Comparison of ENCODE assay signal across 8 cellular contexts in genomic region chr1:176208034-176208433, GRCh38. TPM values are rescaled to one million over a fixed set of nuclear protein-coding genes. Genes with fewer than 3 reads are reported as not detected.
DNase-seq lines count a peak whose midpoint lies in the region; ATAC-seq, FAIRE-seq and TF ChIP-seq lines count a peak whose summit lies in the region.

No MANE protein-coding gene starts in this region.

- H3K4me3 Mint-ChIP-seq in GM23338, result peak overlapping the region; percentile 93
- peak overlapping the region; percentile 95 to 98 (median 97) for H3K4me3 Mint-ChIP-seq in T-cell

- H3K4me1 Mint-ChIP-seq in GM23338 (peaks cover 25% of the 10 kb centered on the region), T-cell (peaks cover 42 to 45% (median 42%) of the 10 kb centered on the region in 3 donors)

- H3F3A ChIP-seq in GM23338 (replicated peaks; ENCODE audit: low read depth), result no peaks in the 10 kb centered on the region

- H3K9me2 ChIP-seq in GM23338 (ENCODE audit: insufficient read depth), result no peaks in the 10 kb centered on the region

- H3K27me3 Mint-ChIP-seq in GM23338 (ENCODE audit: insufficient read depth, low read depth, poor library complexity) (peaks cover 5% of the 10 kb centered on the region), T-cell (no peaks in the 10 kb centered on the region)

- H3K4me3 ChIP-seq in GM23338 (peak overlapping the region; percentile 80), fibroblast of villous mesenchyme (ENCODE audit: low read depth, low read length) (peak overlapping the region; percentile 84), skeletal muscle cell (ENCODE audit: low read depth, low read length) (peak overlapping the region; percentile 84)

- H3K4me2 ChIP-seq in GM23338, result peak overlapping the region; percentile 77

- peaks cover 40% of the 10 kb centered on the region for H3K79me2 ChIP-seq in GM23338 (replicated peaks; ENCODE audit: insufficient read depth)

- DNase-seq in GM23338 (ENCODE audit: low spot score) (peak; percentile 20), T-cell (peak in 1 of 34 experiments; percentile 2), fibroblast of villous mesenchyme (ENCODE audit: low read depth) (no peak), skeletal muscle cell (ENCODE audit: low read depth) (no peak), DMS 273 treated with DMSO at 0.1 percent for 48 hours (lab: John Stamatoyannopoulos, UW) (no peak), HTR-8/SVneo (ENCODE audit: insufficient read length, low spot score) (no peak)
- no peak for DNase-seq in stimulated activated naive CD4-positive, alpha-beta T cell (lab: John Stamatoyannopoulos, UW)

- H3K27ac Mint-ChIP-seq in GM23338 (peak overlapping the region; percentile 97), T-cell (peak overlapping the region; percentile 99 to 100)

- H3K9me3 Mint-ChIP-seq in GM23338, result no peaks in the 10 kb centered on the region; the same call in 2 of the 3 replicates
- H3K9me3 Mint-ChIP-seq in T-cell, result no peaks in the 10 kb centered on the region

- FAIRE-seq in HTR-8/SVneo (lab: Jason Lieb, UNC), result no peak

- H4K20me1 ChIP-seq in GM23338 (replicated peaks; ENCODE audit: insufficient read depth), result peaks cover 22% of the 10 kb centered on the region

- H3K27me3 ChIP-seq in GM23338 (ENCODE audit: insufficient read depth), result no peaks in the 10 kb centered on the region

- peaks cover 3% of the 10 kb centered on the region for H3K36me3 Mint-ChIP-seq in GM23338 (ENCODE audit: low read depth)
- H3K36me3 Mint-ChIP-seq in T-cell, result peaks cover 6% of the 10 kb centered on the region

- POLR2A ChIA-PET in T-cell (lab: Charles Lee), result interaction anchor here (0.5 to 1.0 kb wide), 4 partner anchors 15 to 1185 kb away, joined by 3 to 6 read pairs (median 4); partner anchors contain the start of gene MRPS14 (in 1 of the 2)

- no peak for TF ChIP-seq CTCF in GM23338 (conservative IDR thresholded peaks at IDR 0.05; ENCODE audit: low read depth in 2 of 2)
- TF ChIP-seq CTCF in fibroblast of villous mesenchyme (IDR thresholded peaks at IDR 0.05; ENCODE audit: insufficient read depth, low read depth, low read length), result no peak

- peaks cover 24% of the 10 kb centered on the region for H3K4me1 ChIP-seq in GM23338 (ENCODE audit: insufficient read depth)

- peak overlapping the region; percentile 65 for H3K27ac ChIP-seq in GM23338 (ENCODE audit: low read depth)

- H3K36me3 ChIP-seq in GM23338 (ENCODE audit: insufficient read depth), result no peaks in the 10 kb centered on the region

- ATAC-seq in GM23338 (no peak), T-cell (replicated peaks in 1 of 4) (no peak), GM18517 (IDR thresholded peaks at IDR 0.05; ENCODE audit: unreplicated experiment) (no peak)

- CTCF ChIA-PET in T-cell (lab: Charles Lee), result interaction anchor here in 1 of 2 donors (0.7 kb wide), 1 partner anchor 69 kb away, joined by 3 read pairs; no protein-coding TSS in a partner anchor

- H2AFZ ChIP-seq in GM23338, result peak overlapping the region; percentile 48; the same call in 1 of the 2 replicates

TF ChIP-seq in GM23338, 12 proteins besides CTCF, POLR2A, EP300 and RAD21 (continues in another document):
- TF ChIP-seq, protein P1, sequence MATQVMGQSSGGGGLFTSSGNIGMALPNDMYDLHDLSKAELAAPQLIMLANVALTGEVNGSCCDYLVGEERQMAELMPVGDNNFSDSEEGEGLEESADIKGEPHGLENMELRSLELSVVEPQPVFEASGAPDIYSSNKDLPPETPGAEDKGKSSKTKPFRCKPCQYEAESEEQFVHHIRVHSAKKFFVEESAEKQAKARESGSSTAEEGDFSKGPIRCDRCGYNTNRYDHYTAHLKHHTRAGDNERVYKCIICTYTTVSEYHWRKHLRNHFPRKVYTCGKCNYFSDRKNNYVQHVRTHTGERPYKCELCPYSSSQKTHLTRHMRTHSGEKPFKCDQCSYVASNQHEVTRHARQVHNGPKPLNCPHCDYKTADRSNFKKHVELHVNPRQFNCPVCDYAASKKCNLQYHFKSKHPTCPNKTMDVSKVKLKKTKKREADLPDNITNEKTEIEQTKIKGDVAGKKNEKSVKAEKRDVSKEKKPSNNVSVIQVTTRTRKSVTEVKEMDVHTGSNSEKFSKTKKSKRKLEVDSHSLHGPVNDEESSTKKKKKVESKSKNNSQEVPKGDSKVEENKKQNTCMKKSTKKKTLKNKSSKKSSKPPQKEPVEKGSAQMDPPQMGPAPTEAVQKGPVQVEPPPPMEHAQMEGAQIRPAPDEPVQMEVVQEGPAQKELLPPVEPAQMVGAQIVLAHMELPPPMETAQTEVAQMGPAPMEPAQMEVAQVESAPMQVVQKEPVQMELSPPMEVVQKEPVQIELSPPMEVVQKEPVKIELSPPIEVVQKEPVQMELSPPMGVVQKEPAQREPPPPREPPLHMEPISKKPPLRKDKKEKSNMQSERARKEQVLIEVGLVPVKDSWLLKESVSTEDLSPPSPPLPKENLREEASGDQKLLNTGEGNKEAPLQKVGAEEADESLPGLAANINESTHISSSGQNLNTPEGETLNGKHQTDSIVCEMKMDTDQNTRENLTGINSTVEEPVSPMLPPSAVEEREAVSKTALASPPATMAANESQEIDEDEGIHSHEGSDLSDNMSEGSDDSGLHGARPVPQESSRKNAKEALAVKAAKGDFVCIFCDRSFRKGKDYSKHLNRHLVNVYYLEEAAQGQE (IDR thresholded peaks at IDR 0.05; ENCODE audit: unreplicated experiment), result no peak
- no peak for TF ChIP-seq NANOG (IDR thresholded peaks at IDR 0.05; ENCODE audit: borderline replicate concordance)
- TF ChIP-seq EZH2phosphoT487 (IDR thresholded peaks at IDR 0.05; ENCODE audit: unreplicated experiment), result no peak
- TF ChIP-seq POLR2AphosphoS5 (IDR thresholded peaks at IDR 0.05; ENCODE audit: low read depth), result no peak
- TF ChIP-seq EZH2 (IDR thresholded peaks at IDR 0.05; ENCODE audit: low read depth, unreplicated experiment), result no peak
- no peak for TF ChIP-seq ZNF114 (CRISPR knock-in tag; IDR thresholded peaks at IDR 0.05)
- no peak for TF ChIP-seq STAT1 (IDR thresholded peaks at IDR 0.05; ENCODE audit: unreplicated experiment)
- TF ChIP-seq ZNF331 (CRISPR knock-in tag; IDR thresholded peaks at IDR 0.05; ENCODE audit: low read depth), result no peak
- TF ChIP-seq CREB1 (CRISPR knock-in tag; IDR thresholded peaks at IDR 0.05; ENCODE audit: low read depth), result no peak
- TF ChIP-seq ETS1 (IDR thresholded peaks at IDR 0.05), result no peak

RNA-seq across cellular contexts. Expression of gene COP1, which starts 0.9 kb away (rescaled TPM):
- 54.9 and 57.1 TPM in 2 replicates for total RNA-seq in GM23338 (2014; rRNA removed; shearing (Covaris generic))
- 54.0 and 69.6 TPM in 2 replicates for polyA plus RNA-seq in GM23338 (2016; fragmentation: Nextera tagmentation; extraction: Ambion mirVana)
- total RNA-seq in T-cell (10 to 100 TPM; 38.7 to 49.0 (median 42.4) TPM), fibroblast of villous mesenchyme (59.6 and 66.9 TPM in 2 replicates)
